Comparison of ENCODE assay signal across 8 cellular contexts in genomic region chr7:30284298-30285066, GRCh38. TPM values are rescaled to one million over a fixed set of nuclear protein-coding genes. Genes with fewer than 3 reads are reported as not detected.
DNase-seq lines count a peak whose midpoint lies in the region; ATAC-seq lines count a peak whose summit lies in the region.

TSS of gene ZNRF2 (plus strand) at chr7:30284597. CDS start at chr7:30285358, 761 bp downstream.

- H3K27ac Mint-ChIP-seq in activated CD4-positive, alpha-beta T cell treated with anti-CD3 and anti-CD28 coated beads, Interleukin-2, amount 10 ng/mL, durations not matched to agents 24 days and 14 days: peak within 1 kb of the TSS; percentile 92

- peak within 1 kb of the TSS; percentile 78 to 96 (median 87) for H3K4me2 ChIP-seq in BLaER1 treated with 17β-estradiol and CSF1 and Interleukin-3, amounts not matched to agents 10 nM and 100 nM

- H3K9me3 ChIP-seq in BLaER1 treated with 17β-estradiol and CSF1 and Interleukin-3, amounts not matched to agents 10 nM and 100 nM (replicated peaks in 1 of 11): no peaks in the 10 kb centered on the region; a peak in 1 of 22 replicates

- peak within 1 kb of the TSS; percentile 88 for H3K4me3 Mint-ChIP-seq in activated CD4-positive, alpha-beta T cell treated with anti-CD3 and anti-CD28 coated beads, Interleukin-2, amount 10 ng/mL, durations not matched to agents 24 days and 14 days

- H3K4me3 ChIP-seq in BLaER1 treated with 17β-estradiol and CSF1 and Interleukin-3, amounts not matched to agents 10 nM and 100 nM: peak within 1 kb of the TSS; percentile 92 to 100 (median 98)

- H3K9me3 Mint-ChIP-seq in activated CD4-positive, alpha-beta T cell treated with anti-CD3 and anti-CD28 coated beads, Interleukin-2, amount 10 ng/mL, durations not matched to agents 24 days and 14 days: no peaks in the 10 kb centered on the region

- peak within 1 kb of the TSS; percentile 98 to 100 (median 99) for H3K27ac ChIP-seq in BLaER1 treated with 17β-estradiol and CSF1 and Interleukin-3, amounts not matched to agents 10 nM and 100 nM

- peaks cover 0 to 18% (median 11%) of the 10 kb centered on the region in 11 experiments; a peak in 11 of 22 replicates for H4K20me1 ChIP-seq in BLaER1 treated with 17β-estradiol and CSF1 and Interleukin-3, amounts not matched to agents 10 nM and 100 nM

- H3K4me1 ChIP-seq in BLaER1 treated with 17β-estradiol and CSF1 and Interleukin-3, amounts not matched to agents 10 nM and 100 nM: peaks cover 37 to 69% (median 54%) of the 10 kb centered on the region in 10 experiments

- H3K36me3 Mint-ChIP-seq in activated CD4-positive, alpha-beta T cell treated with anti-CD3 and anti-CD28 coated beads, Interleukin-2, amount 10 ng/mL, durations not matched to agents 24 days and 14 days (ENCODE audit: low read depth): peaks cover 14% of the 10 kb centered on the region

- intact Hi-C loops in activated CD4-positive, alpha-beta T cell treated with anti-CD3 and anti-CD28 coated beads, Interleukin-2, amount 10 ng/mL, durations not matched to agents 24 days and 14 days (cut with micrococcal nuclease): loop anchor here (1.0 to 5.0 kb wide), 5 partner anchors 46 to 310 kb away; partner anchors contain the start of genes GARS1, GGCT and NOD1

- no peaks in the 10 kb centered on the region for H3K27me3 Mint-ChIP-seq in activated CD4-positive, alpha-beta T cell treated with anti-CD3 and anti-CD28 coated beads, Interleukin-2, amount 10 ng/mL, durations not matched to agents 24 days and 14 days

- peaks cover 43% of the 10 kb centered on the region for H3K4me1 Mint-ChIP-seq in activated CD4-positive, alpha-beta T cell treated with anti-CD3 and anti-CD28 coated beads, Interleukin-2, amount 10 ng/mL, durations not matched to agents 24 days and 14 days

- no peaks in the 10 kb centered on the region for H3K36me3 ChIP-seq in BLaER1 treated with 17β-estradiol and CSF1 and Interleukin-3, amounts not matched to agents 10 nM and 100 nM

- peak within 1 kb of the TSS; percentile 98 to 100 (median 99) for H3K9ac ChIP-seq in BLaER1 treated with 17β-estradiol and CSF1 and Interleukin-3, amounts not matched to agents 10 nM and 100 nM

- no peaks in the 10 kb centered on the region for H3K27me3 ChIP-seq in BLaER1 treated with 17β-estradiol and CSF1 and Interleukin-3, amounts not matched to agents 10 nM and 100 nM

- DNase-seq in NCI-H526 (lab: John Stamatoyannopoulos, UW) (peak; percentile 97 to 99), cortex of kidney (lab: John Stamatoyannopoulos, UW) (peak; percentile 88), left lobe of liver (ENCODE audit: low spot score) (peak; percentile 100)
- DNase-seq in activated CD4-positive, alpha-beta T cell treated with anti-CD3 and anti-CD28 coated beads, Interleukin-2, amount 10 ng/mL, durations not matched to agents 24 days and 14 days: peak; percentile 100
- DNase-seq in stimulated activated CD4-positive, alpha-beta T cell treated with anti-CD3 and anti-CD28 coated beads, Interleukin-2, amount 100 ng/mL, for 4 hours (ENCODE audit: low read depth): peak; percentile 99

- ATAC-seq in GM19324 (IDR thresholded peaks at IDR 0.05; ENCODE audit: low FRiP score, unreplicated experiment) (peak; percentile 85), HG03469 (IDR thresholded peaks at IDR 0.05; ENCODE audit: unreplicated experiment) (peak; percentile 89), left lobe of liver (peak; percentile 87)

RNA-seq across cellular contexts. Expression of gene ZNRF2, which starts in this region (rescaled TPM):
- 8.8 and 9.2 TPM in 2 replicates for total RNA-seq in activated CD4-positive, alpha-beta T cell treated with anti-CD3 and anti-CD28 coated beads, Interleukin-2, amount 10 ng/mL, durations not matched to agents 24 days and 14 days
- total RNA-seq in left lobe of liver: 18.6 TPM

Comparison
In these comparisons a context has a peak if more than half of its experiments do, and no peak if none do; other contexts are left out.
1. Peak in every context shown above with its lines: DNase-seq, ATAC-seq, H3K4me3 ChIP-seq and H3K27ac ChIP-seq.